ENCODE assay signal across 8 cellular contexts in genomic region chr14:49880267-49881064, GRCh38. TPM values are rescaled to one million over a fixed set of nuclear protein-coding genes. Genes with fewer than 3 reads are reported as not detected.
A peak's percentile ranks its signal among the peaks of the same experiment; 100 is the strongest.
DNase-seq lines count a peak whose midpoint lies in the region; ATAC-seq, FAIRE-seq and TF ChIP-seq lines count a peak whose summit lies in the region.
"Had no signal": no experiment of that assay in that cellular context is flagged by ENCODE, and none has a peak within 500 bp of the region (broad histone marks: within the 10 kb centered on the region; RNA-seq: fewer than 3 reads in every experiment).

No MANE protein-coding gene starts in this region.

- TF ChIP-seq EP300 in GM12878 (IDR thresholded peaks at IDR 0.05; ENCODE audit: borderline replicate concordance in 1 of 2, control insufficient read depth in 1 of 2, low read depth in 2 of 2, low read length in 2 of 2): no peak

- TF ChIP-seq CTCF in DND-41 (IDR thresholded peaks at IDR 0.05; ENCODE audit: borderline replicate concordance, extremely low read depth, low read length, poor library complexity, severe bottlenecking) (no peak), KMS-11 (conservative IDR thresholded peaks at IDR 0.05; ENCODE audit: low read depth, low read length) (no peak), GM12878 (IDR thresholded peaks at IDR 0.05 in 2 of 3, conservative IDR thresholded peaks at IDR 0.05 in 1 of 3; ENCODE audit: control insufficient read depth in 2 of 3, extremely low read depth in 1 of 3, insufficient read depth in 1 of 3, low read depth in 3 of 3, low read length in 3 of 3) (no peak), nephron (IDR thresholded peaks at IDR 0.05; ENCODE audit: unreplicated experiment in 3 of 3) (no peak)

- no peak overlapping the region for H3K4me3 Mint-ChIP-seq in nephron

- POLR2A ChIA-PET in GM12878 (lab: Charles Lee): interaction anchor here (1.0 to 1.5 kb wide), 5 partner anchors 97 to 164 kb away, joined by 3 to 8 read pairs (median 4); no protein-coding TSS in a partner anchor

- no peak for FAIRE-seq in GM12878 (lab: Jason Lieb, UNC)

- no TSS peak for BruUV-seq in GM12878 (replicated peaks; lab: Mats Ljungman, UMichigan)

- H3K79me2 ChIP-seq in DND-41 (ENCODE audit: insufficient read depth, low read length) (no peaks in the 10 kb centered on the region), KMS-11 (ENCODE audit: insufficient read depth, low read depth) (no peaks in the 10 kb centered on the region), GM12878 (ENCODE audit: control insufficient read depth, insufficient read depth, low read length) (no peaks in the 10 kb centered on the region)

- H3K4me1 Mint-ChIP-seq in nephron: peaks cover 5% of the 10 kb centered on the region

- peak overlapping the region in 2 of 3 experiments; percentile 14 to 85 for H3K27ac Mint-ChIP-seq in nephron

- RAD21 ChIA-PET in GM12878 (lab: Charles Lee; ENCODE audit: unreplicated experiment): interaction anchor here (0.7 to 2.2 kb wide), 12 partner anchors 10 to 224 kb away, joined by 3 to 12 read pairs (median 4); no protein-coding TSS in a partner anchor

- no peaks in the 10 kb centered on the region for H3K36me3 Mint-ChIP-seq in nephron (ENCODE audit: low read depth)

- H3K27me3 ChIP-seq in DND-41 (ENCODE audit: insufficient read depth, low read length, poor library complexity) (no peaks in the 10 kb centered on the region), KMS-11 (ENCODE audit: insufficient read depth, low read depth) (no peaks in the 10 kb centered on the region), GM12878 (replicated peaks in 1 of 2; ENCODE audit: control insufficient read depth in 2 of 2, insufficient read depth in 2 of 2, low read length in 1 of 2) (no peaks in the 10 kb centered on the region)
- H3K27me3 ChIP-seq: right atrium auricular region had no signal

- H3K27me3 Mint-ChIP-seq in nephron (ENCODE audit: low read depth): peaks cover 4% of the 10 kb centered on the region

- in situ Hi-C loops in GM12878 (cut with MboI): no loop called here

- ATAC-seq in DND-41 (ENCODE audit: insufficient read depth, low read depth) (no peak), GM12878 (peak; percentile 31), GM18909 (IDR thresholded peaks at IDR 0.05; ENCODE audit: poor library complexity, unreplicated experiment) (no peak), GM19452 (IDR thresholded peaks at IDR 0.05; ENCODE audit: unreplicated experiment) (no peak), HG02938 (IDR thresholded peaks at IDR 0.05; ENCODE audit: unreplicated experiment) (no peak)

- 51% methylated on average over 9 of the region's 9 CpGs for WGBS in GM12878 (ENCODE audit: insufficient coverage, insufficient replicate concordance, low lambda C conversion rate, missing lambda C conversion rate)

- no peaks in the 10 kb centered on the region for H3K9me3 Mint-ChIP-seq in nephron

- H3K36me3 ChIP-seq in DND-41 (ENCODE audit: insufficient read depth, low read length) (no peaks in the 10 kb centered on the region), KMS-11 (ENCODE audit: insufficient read depth) (no peaks in the 10 kb centered on the region), GM12878 (ENCODE audit: control insufficient read depth in 2 of 2, insufficient read depth in 2 of 2, low read length in 1 of 2) (no peaks in the 10 kb centered on the region)
- H3K36me3 ChIP-seq: right atrium auricular region had no signal

- TF ChIP-seq RAD21 in GM12878 (IDR thresholded peaks at IDR 0.05; ENCODE audit: insufficient read depth, low read depth, low read length): no peak

- no peaks in the 10 kb centered on the region for H3K9me3 ChIP-seq in DND-41 (ENCODE audit: insufficient read depth, low read length, severe bottlenecking)
- H3K9me3 ChIP-seq in GM12878 (replicated peaks; ENCODE audit: control insufficient read depth, insufficient read depth, low read length): no peaks in the 10 kb centered on the region; the same call in 2 of the 3 replicates
- H3K9me3 ChIP-seq: right atrium auricular region had no signal

- H3K4me1 ChIP-seq in DND-41 (ENCODE audit: insufficient read depth, low read length) (no peaks in the 10 kb centered on the region), KMS-11 (ENCODE audit: low read depth, poor library complexity, severe bottlenecking) (peaks cover 23% of the 10 kb centered on the region), GM12878 (ENCODE audit: control insufficient read depth, insufficient read depth, low read length) (no peaks in the 10 kb centered on the region)
- H3K4me1 ChIP-seq: right atrium auricular region had no signal

- CTCF ChIA-PET in GM12878 (lab: Yijun Ruan, JAX): interaction anchor here (0.7 to 3.2 kb wide), 28 partner anchors 9 to 227 kb away, joined by 3 to 30 read pairs (median 5); partner anchors contain the start of gene ARF6

- H3K9ac ChIP-seq in DND-41 (ENCODE audit: low read depth, low read length) (no peak overlapping the region), KMS-11 (no peak overlapping the region), GM12878 (ENCODE audit: control insufficient read depth, insufficient read depth, low read length) (no peak overlapping the region)

- H4K20me1 ChIP-seq in DND-41 (ENCODE audit: insufficient read depth, low read length) (no peaks in the 10 kb centered on the region), KMS-11 (ENCODE audit: insufficient read depth) (no peaks in the 10 kb centered on the region), GM12878 (ENCODE audit: control insufficient read depth, insufficient read depth) (no peaks in the 10 kb centered on the region)

- H2AFZ ChIP-seq in DND-41 (ENCODE audit: low read depth, low read length) (peak overlapping the region; percentile 28; the same call in 1 of the 2 replicates), KMS-11 (ENCODE audit: low read depth) (peak overlapping the region; percentile 6; the same call in 1 of the 2 replicates), GM12878 (ENCODE audit: control insufficient read depth, low read depth, low read length) (peak overlapping the region; percentile 19; the same call in 1 of the 2 replicates)

- H3K4me2 ChIP-seq in DND-41 (ENCODE audit: insufficient read depth, low read length): no peak overlapping the region
- peak overlapping the region; percentile 13; the same call in 1 of the 2 replicates for H3K4me2 ChIP-seq in KMS-11
- no peak overlapping the region for H3K4me2 ChIP-seq in GM12878 (ENCODE audit: control insufficient read depth, insufficient read depth)

- DNase-seq in DND-41: no peak
- DNase-seq in GM12878 (ENCODE audit: low read depth, low spot score): no peak

- H3K4me3 ChIP-seq in DND-41 (ENCODE audit: low read depth in 1 of 2, low read length in 2 of 2): no peak overlapping the region
- H3K4me3 ChIP-seq in KMS-11 (IDR thresholded peaks at IDR 0.05; ENCODE audit: insufficient read depth, low read depth, low read length): no peak overlapping the region
- no peak overlapping the region for H3K4me3 ChIP-seq in GM12878
- H3K4me3 ChIP-seq: right atrium auricular region had no signal

- SMC1A ChIA-PET in GM12878 (lab: Charles Lee; ENCODE audit: uncharacterized antibody, unreplicated experiment): interaction anchor here (0.6 to 2.3 kb wide), 17 partner anchors 12 to 232 kb away, joined by 3 to 19 read pairs (median 5); no protein-coding TSS in a partner anchor

- TF ChIP-seq POLR2A in GM12878 (IDR thresholded peaks at IDR 0.05; ENCODE audit: low read depth, low read length): no peak

- H3K27ac ChIP-seq in DND-41 (ENCODE audit: low read length) (no peak overlapping the region), KMS-11 (peak overlapping the region; percentile 28; the same call in 1 of the 2 replicates), GM12878 (ENCODE audit: control insufficient read depth, insufficient read depth) (no peak overlapping the region)
- H3K27ac ChIP-seq: right atrium auricular region had no signal

- intact Hi-C loops in GM12878 (cut with micrococcal nuclease; ENCODE audit: unreplicated experiment): no loop called here

TF ChIP-seq in GM12878, 131 proteins besides CTCF, POLR2A, EP300 and RAD21:
- no peak for TF ChIP-seq JUND (IDR thresholded peaks at IDR 0.05; ENCODE audit: low read depth, low read length)
TF ChIP-seq in GM12878: peak in this region for 0.

RNA-seq across cellular contexts. Expression of gene ARF6, which starts 12.4 kb away (rescaled TPM):
- 27.7 and 30.1 TPM in 2 replicates for total RNA-seq in GM12878 (2013; cell fraction: nucleolus; rRNA removed)
- total RNA-seq in GM12878 (2014; rRNA removed) (64.5 and 66.1 TPM in 2 replicates), GM12878 (2014; rRNA removed; fragmentation: Illumina TruSeq; extraction: Trizol) (49.8 and 50.0 TPM in 2 replicates), GM12878 (2021) (91.3 and 94.2 TPM in 2 replicates)
- polyA plus RNA-seq in GM12878 (2011; ENCODE audit: low read depth): 27.1 TPM
- polyA plus RNA-seq in GM12878 (2011; rRNA removed) (47.8 and 52.2 TPM in 2 replicates), GM12878 (2014; fragmentation: Illumina TruSeq; extraction: Trizol) (74.8 and 82.5 TPM in 2 replicates), GM12878 (2014; fragmentation: Nextera tagmentation; extraction: Ambion mirVana) (10 to 100 TPM; 46.8 to 86.6 TPM), GM12878 (2014; rRNA removed) (69.1 and 73.0 TPM in 2 replicates), GM12878 (2016; fragmentation: Nextera tagmentation; extraction: Ambion mirVana) (100 to 1,000 TPM; 125 to 128 TPM)
- 32.4 and 36.0 TPM in 2 replicates for polyA plus RNA-seq in GM12878 (2011; cell fraction: cytosol; rRNA removed)
- polyA plus RNA-seq in GM12878 (2011; cell fraction: nucleus; rRNA removed): 27.7 and 42.9 TPM in 2 replicates
- polyA plus RNA-seq in GM12878 (2012): 57.0 and 69.3 TPM in 2 replicates
- polyA minus RNA-seq in GM12878 (2011; rRNA and poly(A)+ RNA removed): 35.5 and 38.3 TPM in 2 replicates
- polyA minus RNA-seq in GM12878 (2011; cell fraction: cytosol; rRNA and poly(A)+ RNA removed): 16.7 and 23.6 TPM in 2 replicates
- 20.7 and 36.2 TPM in 2 replicates for polyA minus RNA-seq in GM12878 (2011; cell fraction: nucleus; rRNA and poly(A)+ RNA removed)

RNA-seq across cellular contexts. Expression of gene NEMF, which starts 27.9 kb away (rescaled TPM):
- total RNA-seq in GM12878 (2013; cell fraction: nucleolus; rRNA removed): 415 and 438 TPM in 2 replicates
- total RNA-seq in GM12878 (2014; rRNA removed): 46.7 and 58.0 TPM in 2 replicates
- total RNA-seq in GM12878 (2014; rRNA removed; fragmentation: Illumina TruSeq; extraction: Trizol): 80.1 and 87.2 TPM in 2 replicates
- 47.7 and 49.4 TPM in 2 replicates for total RNA-seq in GM12878 (2021)
- 15.2 TPM for polyA plus RNA-seq in GM12878 (2011; ENCODE audit: low read depth)
- polyA plus RNA-seq in GM12878 (2011; rRNA removed): 60.2 and 86.4 TPM in 2 replicates
- 12.5 and 20.0 TPM in 2 replicates for polyA plus RNA-seq in GM12878 (2011; cell fraction: cytosol; rRNA removed)
- polyA plus RNA-seq in GM12878 (2011; cell fraction: nucleus; rRNA removed): 81.1 and 95.0 TPM in 2 replicates
- 33.0 and 33.7 TPM in 2 replicates for polyA plus RNA-seq in GM12878 (2012)
- polyA plus RNA-seq in GM12878 (2014; fragmentation: Illumina TruSeq; extraction: Trizol): 73.9 and 93.3 TPM in 2 replicates
- polyA plus RNA-seq in GM12878 (2014; fragmentation: Nextera tagmentation; extraction: Ambion mirVana): 10 to 100 TPM; 36.8 to 62.6 TPM
- polyA plus RNA-seq in GM12878 (2014; rRNA removed): 28.6 and 31.5 TPM in 2 replicates
- polyA plus RNA-seq in GM12878 (2016; fragmentation: Nextera tagmentation; extraction: Ambion mirVana): 10 to 100 TPM; 62.0 to 72.5 TPM
- 76.8 and 95.8 TPM in 2 replicates for polyA minus RNA-seq in GM12878 (2011; rRNA and poly(A)+ RNA removed)
- polyA minus RNA-seq in GM12878 (2011; cell fraction: cytosol; rRNA and poly(A)+ RNA removed): 18.6 and 21.8 TPM in 2 replicates
- 72.4 and 134 TPM in 2 replicates for polyA minus RNA-seq in GM12878 (2011; cell fraction: nucleus; rRNA and poly(A)+ RNA removed)
